13 cellular contexts compared by ENCODE assay signal in genomic region chr1:182292193-182292741, GRCh38.
"Had no signal": no experiment of that assay in that cellular context is flagged by ENCODE, and none has a peak within 500 bp of the region (broad histone marks: within the 10 kb centered on the region; RNA-seq: fewer than 3 reads in every experiment).

No MANE protein-coding gene starts in this region.

- H3K36me3 ChIP-seq: esophagus muscularis mucosa had no signal

- H3K4me3 ChIP-seq: esophagus muscularis mucosa, smooth muscle cell had no signal

- ATAC-seq: stimulated activated naive CD8-positive, alpha-beta T cell treated with anti-CD3 and anti-CD28 coated beads, Interleukin-15, amount 100 ng/mL, for 72 hours had no signal

- DNase-seq: activated B cell treated with CpG ODN at 0.5 μM for 24 hours; activated CD4-positive, alpha-beta memory T cell treated with anti-CD3 and anti-CD28 coated beads for 36 hours; activated CD4-positive, alpha-beta T cell treated with anti-CD3 and anti-CD28 coated beads for 4 hours; activated T-cell treated with anti-CD3 and anti-CD28 coated beads for 4 hours; amniotic stem cell; central memory CD4-positive, alpha-beta T cell; hippocampal formation; occipital lobe; right cardiac atrium; stimulated activated CD4-positive, alpha-beta T cell treated with anti-CD3 and anti-CD28 coated beads, Interleukin-4, amount 100 ng/mL, for 1 hour; stimulated activated naive CD8-positive, alpha-beta T cell treated with anti-CD3 and anti-CD28 coated beads, Interleukin-15, amount 100 ng/mL, for 72 hours had no signal

- H3K9me3 ChIP-seq: esophagus muscularis mucosa had no signal

- H3K27me3 ChIP-seq: esophagus muscularis mucosa had no signal
